Comparison of ENCODE assay signal across 24 cellular contexts in the genomic region with DNA sequence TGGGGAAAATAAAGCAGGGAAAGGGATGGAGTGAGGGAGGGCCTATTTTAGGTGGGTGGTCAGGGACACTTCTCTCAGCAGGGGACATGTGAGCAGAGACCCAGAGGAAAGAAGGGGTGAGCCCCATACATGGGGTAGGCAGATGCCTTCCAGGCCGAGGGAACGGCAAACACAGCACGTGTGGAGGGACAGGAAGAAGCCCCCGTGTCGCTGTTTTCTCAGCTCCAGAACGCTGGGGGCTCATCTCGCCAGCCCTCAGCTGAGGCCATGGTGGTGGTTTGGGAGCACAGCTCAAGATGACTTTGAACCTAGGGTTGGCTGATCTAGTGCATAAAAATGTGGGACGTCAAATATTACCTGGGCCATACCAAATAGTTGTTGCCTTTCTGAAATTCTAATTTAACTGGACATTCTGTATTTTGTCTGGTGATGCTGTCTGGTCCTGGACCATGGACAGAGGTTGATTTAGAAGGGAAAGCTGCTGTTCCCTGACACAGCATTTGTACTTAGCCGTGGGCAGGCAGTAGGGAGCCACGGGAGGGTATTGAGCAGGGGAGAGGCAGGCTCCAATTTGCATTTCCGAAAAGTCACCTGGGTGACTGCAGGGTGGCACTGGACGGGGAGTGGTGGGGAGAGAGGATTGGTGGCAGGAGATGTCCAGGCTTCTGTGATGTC. TPM values are rescaled to one million over a fixed set of nuclear protein-coding genes. Genes with fewer than 3 reads are reported as not detected.
DNase-seq lines count a peak whose midpoint lies in the region; ATAC-seq, FAIRE-seq and TF ChIP-seq lines count a peak whose summit lies in the region.
"Had no signal": no experiment of that assay in that cellular context is flagged by ENCODE, and none has a peak within 500 bp of the region (broad histone marks: within the 10 kb centered on the region; RNA-seq: fewer than 3 reads in every experiment).

No MANE protein-coding gene starts in this region.

- peaks cover 3% of the 10 kb centered on the region for H3K36me3 Mint-ChIP-seq in activated CD4-positive, alpha-beta T cell treated with anti-CD3 and anti-CD28 coated beads, Interleukin-2, amount 10 ng/mL, durations not matched to agents 7 days and 5 days (ENCODE audit: low read depth)
- H3K36me3 Mint-ChIP-seq in activated naive CD8-positive, alpha-beta T cell treated with anti-CD3 and anti-CD28 coated beads for 36 hours, result peaks cover 33% of the 10 kb centered on the region
- no peaks in the 10 kb centered on the region for H3K36me3 Mint-ChIP-seq in neural progenitor cell
- no peaks in the 10 kb centered on the region for H3K36me3 Mint-ChIP-seq in Calu3 (ENCODE audit: insufficient read depth, unreplicated experiment)

- POLR2A ChIA-PET in activated CD4-positive, alpha-beta T cell treated with anti-CD3 and anti-CD28 coated beads, Interleukin-2, amount 10 ng/mL, durations not matched to agents 7 days and 5 days (lab: Charles Lee), result no interaction called here

- ATAC-seq in HG02970 (IDR thresholded peaks at IDR 0.05; ENCODE audit: low FRiP score, unreplicated experiment), result no peak
- ATAC-seq in HG02840 (IDR thresholded peaks at IDR 0.05; ENCODE audit: low FRiP score, unreplicated experiment), result no peak
- ATAC-seq: GM23338, PC-3, upper lobe of right lung had no signal

- H2AFZ ChIP-seq in neural progenitor cell (replicated peaks), result no peak overlapping the region
- H2AFZ ChIP-seq: GM23338 had no signal

- peak; percentile 33 for FAIRE-seq in GM12891 (lab: Jason Lieb, UNC)

- H3F3A ChIP-seq in neural progenitor cell (ENCODE audit: low read depth), result peaks cover 10% of the 10 kb centered on the region

- peaks cover 2% of the 10 kb centered on the region for H3K9me3 Mint-ChIP-seq in activated CD4-positive, alpha-beta T cell treated with anti-CD3 and anti-CD28 coated beads, Interleukin-2, amount 10 ng/mL, durations not matched to agents 7 days and 5 days
- H3K9me3 Mint-ChIP-seq in activated naive CD8-positive, alpha-beta T cell treated with anti-CD3 and anti-CD28 coated beads for 36 hours, result peaks cover 10% of the 10 kb centered on the region
- H3K9me3 Mint-ChIP-seq in neural progenitor cell, result no peaks in the 10 kb centered on the region
- no peaks in the 10 kb centered on the region for H3K9me3 Mint-ChIP-seq in Calu3 (ENCODE audit: low read depth, unreplicated experiment)

- no peaks in the 10 kb centered on the region for H4K20me1 ChIP-seq in neural progenitor cell (ENCODE audit: low read depth)
- H4K20me1 ChIP-seq: BLaER1 had no signal

- BruUV-seq in Calu3 (replicated peaks; lab: Mats Ljungman, UMichigan), result no TSS peak

- no peak overlapping the region for H3K4me3 ChIP-seq in neural progenitor cell
- H3K4me3 ChIP-seq: BLaER1, colonic mucosa, GM23338, lung, smooth muscle cell, upper lobe of right lung had no signal

- no peaks in the 10 kb centered on the region for H3K9me3 ChIP-seq in neural progenitor cell (ENCODE audit: low read depth)
- H3K9me3 ChIP-seq: colonic mucosa, upper lobe of right lung had no signal

- H3K4me3 Mint-ChIP-seq in activated CD4-positive, alpha-beta T cell treated with anti-CD3 and anti-CD28 coated beads, Interleukin-2, amount 10 ng/mL, durations not matched to agents 7 days and 5 days, result no peak overlapping the region
- peak overlapping the region; percentile 16 for H3K4me3 Mint-ChIP-seq in activated naive CD8-positive, alpha-beta T cell treated with anti-CD3 and anti-CD28 coated beads for 36 hours
- H3K4me3 Mint-ChIP-seq in neural progenitor cell (peak overlapping the region; percentile 7), Calu3 (ENCODE audit: low read depth, unreplicated experiment) (no peak overlapping the region)
- H3K4me3 Mint-ChIP-seq: GM23338 had no signal

- CTCF ChIA-PET in activated CD4-positive, alpha-beta T cell treated with anti-CD3 and anti-CD28 coated beads, Interleukin-2, amount 10 ng/mL, durations not matched to agents 7 days and 5 days (lab: Charles Lee), result interaction anchor here (0.6 to 7.0 kb wide), 5 partner anchors 10 to 1031 kb away, joined by 3 to 57 read pairs (median 5); no protein-coding TSS in a partner anchor
- CTCF ChIA-PET in Calu3 (lab: Charles Lee), result no interaction called here

- DNase-seq in activated CD4-positive, alpha-beta T cell treated with anti-CD3 and anti-CD28 coated beads, Interleukin-2, amount 10 ng/mL, durations not matched to agents 7 days and 5 days, result no peak
- no peak for DNase-seq in activated CD4-positive, alpha-beta T cell treated with anti-CD3 and anti-CD28 coated beads, Interleukin-2, amount 50 U/mL, for 48 hours
- DNase-seq in GM12891 (ENCODE audit: insufficient read length, low spot score) (no peak), neural progenitor cell (ENCODE audit: low spot score) (no peak), Calu3 (no peak)
- no peak for DNase-seq in activated naive CD8-positive, alpha-beta T cell treated with anti-CD3 and anti-CD28 coated beads for 36 hours
- DNase-seq: activated CD4-positive, alpha-beta T cell treated with anti-CD3 and anti-CD28 coated beads for 48 hours; brain microvascular endothelial cell; colonic mucosa; DMS 273 treated with DMSO at 0.1 percent for 48 hours; NCI-H1092 treated with DMSO at 0.1 percent for 48 hours; NCI-H2029 treated with DMSO at 0.1 percent for 48 hours; occipital lobe; PC-3; Right ventricle myocardium superior; stimulated activated CD4-positive, alpha-beta T cell treated with anti-CD3 and anti-CD28 coated beads, Interleukin-4, amount 100 ng/mL, for 1 hour; SW 1271; upper lobe of right lung had no signal

- TF ChIP-seq CTCF in neural progenitor cell (IDR thresholded peaks at IDR 0.05) (no peak), Calu3 (IDR thresholded peaks at IDR 0.05; ENCODE audit: unreplicated experiment) (no peak)

- H3K9ac ChIP-seq in neural progenitor cell, result no peak overlapping the region
- H3K9ac ChIP-seq: BLaER1 had no signal

- H3K27me3 ChIP-seq in neural progenitor cell, result no peaks in the 10 kb centered on the region
- H3K27me3 ChIP-seq: BLaER1, brain microvascular endothelial cell, colonic mucosa, upper lobe of right lung had no signal

- peak overlapping the region; percentile 79 for H3K27ac Mint-ChIP-seq in activated CD4-positive, alpha-beta T cell treated with anti-CD3 and anti-CD28 coated beads, Interleukin-2, amount 10 ng/mL, durations not matched to agents 7 days and 5 days
- H3K27ac Mint-ChIP-seq in activated naive CD8-positive, alpha-beta T cell treated with anti-CD3 and anti-CD28 coated beads for 36 hours, result peak overlapping the region; percentile 94
- H3K27ac Mint-ChIP-seq in neural progenitor cell, result peak overlapping the region; percentile 12
- H3K27ac Mint-ChIP-seq in Calu3 (ENCODE audit: unreplicated experiment), result no peak overlapping the region
- H3K27ac Mint-ChIP-seq: GM23338 had no signal

- intact Hi-C loops in Calu3 (cut with micrococcal nuclease; ENCODE audit: unreplicated experiment), result no loop called here

- no peak overlapping the region for H3K27ac ChIP-seq in neural progenitor cell
- H3K27ac ChIP-seq: BLaER1, brain microvascular endothelial cell, colonic mucosa, upper lobe of right lung had no signal

- no peaks in the 10 kb centered on the region for H3K27me3 Mint-ChIP-seq in activated CD4-positive, alpha-beta T cell treated with anti-CD3 and anti-CD28 coated beads, Interleukin-2, amount 10 ng/mL, durations not matched to agents 7 days and 5 days
- H3K27me3 Mint-ChIP-seq in activated naive CD8-positive, alpha-beta T cell treated with anti-CD3 and anti-CD28 coated beads for 36 hours, result no peaks in the 10 kb centered on the region
- peaks cover 12% of the 10 kb centered on the region for H3K27me3 Mint-ChIP-seq in neural progenitor cell (ENCODE audit: insufficient read depth, low read depth)
- peaks cover 89% of the 10 kb centered on the region for H3K27me3 Mint-ChIP-seq in Calu3 (ENCODE audit: unreplicated experiment)

- no peaks in the 10 kb centered on the region for H3K36me3 ChIP-seq in neural progenitor cell
- H3K36me3 ChIP-seq: BLaER1, brain microvascular endothelial cell, colonic mucosa, upper lobe of right lung had no signal

- H3K4me1 Mint-ChIP-seq in activated CD4-positive, alpha-beta T cell treated with anti-CD3 and anti-CD28 coated beads, Interleukin-2, amount 10 ng/mL, durations not matched to agents 7 days and 5 days, result peaks cover 99% of the 10 kb centered on the region
- H3K4me1 Mint-ChIP-seq in activated naive CD8-positive, alpha-beta T cell treated with anti-CD3 and anti-CD28 coated beads for 36 hours, result peaks cover 98% of the 10 kb centered on the region
- H3K4me1 Mint-ChIP-seq in neural progenitor cell, result peaks cover 8% of the 10 kb centered on the region
- H3K4me1 Mint-ChIP-seq in Calu3 (ENCODE audit: low read depth, unreplicated experiment), result no peaks in the 10 kb centered on the region
- H3K4me1 Mint-ChIP-seq: GM23338 had no signal

- H3K4me1 ChIP-seq in neural progenitor cell, result peaks cover 8% of the 10 kb centered on the region
- H3K4me1 ChIP-seq: colonic mucosa, upper lobe of right lung had no signal

- TF ChIP-seq POLR2A in GM12891 (IDR thresholded peaks at IDR 0.05; ENCODE audit: low read depth, low read length), result no peak

- H3K79me2 ChIP-seq in neural progenitor cell (ENCODE audit: low read depth), result no peaks in the 10 kb centered on the region

- H3K4me2 ChIP-seq in neural progenitor cell, result no peak overlapping the region
- H3K4me2 ChIP-seq: BLaER1, GM23338, smooth muscle cell had no signal

TF ChIP-seq in GM12891, 5 proteins besides CTCF, POLR2A, EP300 and RAD21:
- TF ChIP-seq TAF1 (IDR thresholded peaks at IDR 0.05; ENCODE audit: low read depth, low read length), result no peak
- TF ChIP-seq POU2F2 (IDR thresholded peaks at IDR 0.05; ENCODE audit: low read depth, low read length), result no peak
- TF ChIP-seq PAX5 (IDR thresholded peaks at IDR 0.05; ENCODE audit: insufficient read depth, low read length, severe bottlenecking), result no peak
- no peak for TF ChIP-seq SPI1 (IDR thresholded peaks at IDR 0.05; ENCODE audit: low read depth, low read length)
- no peak for TF ChIP-seq POLR2AphosphoS5 (IDR thresholded peaks at IDR 0.05; ENCODE audit: low read depth, low read length)

RNA-seq across cellular contexts. Expression of gene RUNX3, which starts 53.1 kb away (rescaled TPM):
- total RNA-seq in activated CD4-positive, alpha-beta T cell treated with anti-CD3 and anti-CD28 coated beads, Interleukin-2, amount 10 ng/mL, durations not matched to agents 7 days and 5 days, result 100 to 1,000 TPM; 108 to 125 TPM
- polyA plus RNA-seq in GM12891 (2012; ENCODE audit: low read depth, missing spikeins), result 82.2 TPM
- 100 to 1,000 TPM; 144 TPM for total RNA-seq in activated naive CD8-positive, alpha-beta T cell treated with anti-CD3 and anti-CD28 coated beads for 36 hours
- total RNA-seq in neural progenitor cell (ENCODE audit: low replicate concordance), result 0.09 TPM in 1 of 2 replicates, not detected in the other
- 0.28 and 1.3 TPM in 2 replicates for total RNA-seq in Calu3 (2022)

Comparison
In these comparisons a context has a peak if more than half of its experiments do, and no peak if none do; other contexts are left out.
1. H3K4me3 Mint-ChIP-seq: peak in activated naive CD8-positive, alpha-beta T cell treated with anti-CD3 and anti-CD28 coated beads for 36 hours (single experiment) and neural progenitor cell (single experiment); none in activated CD4-positive, alpha-beta T cell treated with anti-CD3 and anti-CD28 coated beads, Interleukin-2, amount 10 ng/mL, durations not matched to agents 7 days and 5 days (single experiment) and Calu3 (single experiment).
2. RNA of gene RUNX3, which starts 53.1 kb away (total RNA-seq): 144 TPM in activated naive CD8-positive, alpha-beta T cell treated with anti-CD3 and anti-CD28 coated beads for 36 hours and 108 to 125 TPM in activated CD4-positive, alpha-beta T cell treated with anti-CD3 and anti-CD28 coated beads, Interleukin-2, amount 10 ng/mL, durations not matched to agents 7 days and 5 days; 0.28 to 1.3 TPM in Calu3 and 0.09 TPM in neural progenitor cell; every median in the first group is over 10 times any median in the second.